ENCODE assay signal across 16 cellular contexts in the genomic region with DNA sequence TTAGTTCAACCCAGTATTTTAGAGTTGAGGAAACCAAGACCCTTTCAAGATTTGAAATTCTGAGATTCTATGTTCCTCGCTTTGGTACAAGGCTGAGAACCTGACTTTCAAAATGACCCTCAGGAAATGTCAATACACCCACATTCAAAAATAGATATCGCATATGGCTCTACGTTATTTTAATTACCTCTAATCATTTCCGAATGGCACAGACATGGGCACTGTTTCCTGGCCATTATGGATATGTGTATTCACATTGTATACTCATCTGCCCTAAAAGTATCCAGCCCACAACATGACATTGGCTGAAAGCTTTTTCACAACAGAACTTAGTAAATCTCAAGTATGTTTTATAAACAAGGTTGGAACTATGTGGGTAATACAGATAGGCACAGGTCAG.
"Had no signal": no experiment of that assay in that cellular context is flagged by ENCODE, and none has a peak within 500 bp of the region (broad histone marks: within the 10 kb centered on the region; RNA-seq: fewer than 3 reads in every experiment).

No MANE protein-coding gene starts in this region.

- H3K27ac Mint-ChIP-seq: activated CD4-positive, alpha-beta memory T cell treated with anti-CD3 and anti-CD28 coated beads for 36 hours; activated CD4-positive, alpha-beta T cell treated with anti-CD3 and anti-CD28 coated beads for 36 hours; stimulated activated memory B cell treated with anti-CD40 and anti-IgM and Interleukin-4, amounts not matched to agents 10 μg/mL and 1 μg/mL and 100 μg/mL, for 72 hours; T-helper 1 cell treated with Interleukin-12 subunit alpha and Interleukin-12 subunit beta and Interleukin-4 antibody, amounts not matched to agents 30 μg/mL and 1 μg/mL, for 36 hours had no signal

- H3K9me3 Mint-ChIP-seq: activated CD4-positive, alpha-beta memory T cell treated with anti-CD3 and anti-CD28 coated beads for 36 hours; activated T-cell treated with anti-CD3 and anti-CD28 coated beads, Interleukin-2, amount 50 U/mL, for 4 hours; stimulated activated memory B cell treated with anti-CD40 and anti-IgM and Interleukin-4, amounts not matched to agents 10 μg/mL and 1 μg/mL and 100 μg/mL, for 72 hours; T-helper 1 cell treated with Interleukin-12 subunit alpha and Interleukin-12 subunit beta and Interleukin-4 antibody, amounts not matched to agents 30 μg/mL and 1 μg/mL, for 36 hours had no signal

- DNase-seq: activated CD4-positive, alpha-beta memory T cell treated with anti-CD3 and anti-CD28 coated beads for 36 hours; activated CD4-positive, alpha-beta T cell treated with anti-CD3 and anti-CD28 coated beads for 36 hours; activated effector memory CD4-positive, alpha-beta T cell treated with Interleukin-2 at 50 U/mL for 16 hours; activated naive CD4-positive, alpha-beta T cell treated with anti-CD3 and anti-CD28 coated beads, Interleukin-2, amount 50 U/mL, for 16 hours; activated T-cell treated with anti-CD3 and anti-CD28 coated beads, Interleukin-2, amount 50 U/mL, for 4 hours; central memory CD4-positive, alpha-beta T cell; effector CD4-positive, alpha-beta T cell; esophagus squamous epithelium; naive B cell; stimulated activated CD4-positive, alpha-beta T cell treated with anti-CD3 and anti-CD28 coated beads, Interleukin-2, amount 100 ng/mL, for 48 hours; upper lobe of right lung; WERI-Rb-1 had no signal

- H3K4me3 Mint-ChIP-seq: activated CD4-positive, alpha-beta memory T cell treated with anti-CD3 and anti-CD28 coated beads for 36 hours; activated CD4-positive, alpha-beta T cell treated with anti-CD3 and anti-CD28 coated beads for 36 hours; activated T-cell treated with anti-CD3 and anti-CD28 coated beads, Interleukin-2, amount 50 U/mL, for 4 hours; naive B cell; stimulated activated memory B cell treated with anti-CD40 and anti-IgM and Interleukin-4, amounts not matched to agents 10 μg/mL and 1 μg/mL and 100 μg/mL, for 72 hours; T-helper 1 cell treated with Interleukin-12 subunit alpha and Interleukin-12 subunit beta and Interleukin-4 antibody, amounts not matched to agents 30 μg/mL and 1 μg/mL, for 36 hours had no signal

- H3K27ac ChIP-seq: upper lobe of right lung, WERI-Rb-1 had no signal

- H3K4me3 ChIP-seq: coronary artery, esophagus squamous epithelium, lung, upper lobe of right lung had no signal

- H3K27me3 ChIP-seq: esophagus squamous epithelium, upper lobe of right lung had no signal

- H3K27me3 Mint-ChIP-seq: activated CD4-positive, alpha-beta memory T cell treated with anti-CD3 and anti-CD28 coated beads for 36 hours; activated CD4-positive, alpha-beta T cell treated with anti-CD3 and anti-CD28 coated beads for 36 hours; naive B cell; stimulated activated memory B cell treated with anti-CD40 and anti-IgM and Interleukin-4, amounts not matched to agents 10 μg/mL and 1 μg/mL and 100 μg/mL, for 72 hours had no signal

- H3K36me3 ChIP-seq: esophagus squamous epithelium, upper lobe of right lung had no signal

- H3K9me3 ChIP-seq: esophagus squamous epithelium, upper lobe of right lung had no signal

- ATAC-seq: activated CD4-positive, alpha-beta T cell treated with anti-CD3 and anti-CD28 coated beads for 36 hours; activated T-cell treated with anti-CD3 and anti-CD28 coated beads, Interleukin-2, amount 50 U/mL, for 4 hours; stimulated activated memory B cell treated with anti-CD40 and anti-IgM and Interleukin-4, amounts not matched to agents 10 μg/mL and 1 μg/mL and 100 μg/mL, for 72 hours; upper lobe of right lung had no signal
